ENCODE assay signal across 21 cellular contexts in the genomic region with DNA sequence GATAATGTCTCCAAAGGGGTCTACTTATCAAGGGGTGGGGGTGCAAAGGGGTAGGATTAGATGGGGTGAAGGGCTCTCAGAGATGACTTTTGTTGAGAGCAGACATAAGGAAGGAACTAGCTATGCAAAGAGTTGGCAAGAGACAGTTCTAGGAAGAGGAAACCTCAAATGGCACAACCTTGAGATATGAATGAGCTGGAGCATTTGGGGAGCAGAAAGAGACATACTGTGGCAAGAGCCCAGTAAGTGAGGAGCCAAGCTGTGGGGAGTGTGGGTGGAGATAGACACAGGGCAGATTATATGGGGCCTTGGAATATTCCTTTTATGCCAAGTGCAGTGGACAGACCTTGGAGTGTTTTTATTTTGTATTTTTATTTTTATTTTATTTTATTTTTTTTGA.
DNase-seq lines count a peak whose midpoint lies in the region; ATAC-seq and TF ChIP-seq lines count a peak whose summit lies in the region.
"Had no signal": no experiment of that assay in that cellular context is flagged by ENCODE, and none has a peak within 500 bp of the region (broad histone marks: within the 10 kb centered on the region; RNA-seq: fewer than 3 reads in every experiment).

No MANE protein-coding gene starts in this region.

- no peaks in the 10 kb centered on the region for H3K27me3 Mint-ChIP-seq in activated CD4-positive, alpha-beta memory T cell treated with anti-CD3 and anti-CD28 coated beads, Interleukin-2, amount 10 ng/mL, durations not matched to agents 7 days and 5 days
- H3K27me3 Mint-ChIP-seq in activated CD4-positive, alpha-beta memory T cell treated with anti-CD3 and anti-CD28 coated beads for 36 hours, result no peaks in the 10 kb centered on the region
- no peaks in the 10 kb centered on the region for H3K27me3 Mint-ChIP-seq in activated T-helper 17 cell treated with anti-CD3 and anti-CD28 coated beads, Interleukin-2, amount 50 U/mL, for 72 hours
- H3K27me3 Mint-ChIP-seq: CD4-positive, alpha-beta T cell had no signal

- H3K27ac Mint-ChIP-seq in activated CD4-positive, alpha-beta memory T cell treated with anti-CD3 and anti-CD28 coated beads, Interleukin-2, amount 10 ng/mL, durations not matched to agents 7 days and 5 days, result peak overlapping the region; percentile 59
- H3K27ac Mint-ChIP-seq in activated CD4-positive, alpha-beta memory T cell treated with anti-CD3 and anti-CD28 coated beads for 36 hours, result no peak overlapping the region
- peak overlapping the region; percentile 10 for H3K27ac Mint-ChIP-seq in activated T-helper 17 cell treated with anti-CD3 and anti-CD28 coated beads, Interleukin-2, amount 50 U/mL, for 72 hours
- H3K27ac Mint-ChIP-seq: CD4-positive, alpha-beta T cell had no signal

- H3K36me3 Mint-ChIP-seq in activated CD4-positive, alpha-beta memory T cell treated with anti-CD3 and anti-CD28 coated beads, Interleukin-2, amount 10 ng/mL, durations not matched to agents 7 days and 5 days (ENCODE audit: low read depth), result peaks cover 17% of the 10 kb centered on the region
- no peaks in the 10 kb centered on the region for H3K36me3 Mint-ChIP-seq in activated CD4-positive, alpha-beta memory T cell treated with anti-CD3 and anti-CD28 coated beads for 36 hours
- H3K36me3 Mint-ChIP-seq in activated T-helper 17 cell treated with anti-CD3 and anti-CD28 coated beads, Interleukin-2, amount 50 U/mL, for 72 hours (ENCODE audit: low read depth), result no peaks in the 10 kb centered on the region

- H3K4me1 Mint-ChIP-seq in activated CD4-positive, alpha-beta memory T cell treated with anti-CD3 and anti-CD28 coated beads, Interleukin-2, amount 10 ng/mL, durations not matched to agents 7 days and 5 days, result peaks cover 33% of the 10 kb centered on the region
- peaks cover 10% of the 10 kb centered on the region for H3K4me1 Mint-ChIP-seq in activated CD4-positive, alpha-beta memory T cell treated with anti-CD3 and anti-CD28 coated beads for 36 hours (ENCODE audit: low read depth)
- peaks cover 9% of the 10 kb centered on the region for H3K4me1 Mint-ChIP-seq in activated T-helper 17 cell treated with anti-CD3 and anti-CD28 coated beads, Interleukin-2, amount 50 U/mL, for 72 hours

- intact Hi-C loops in activated CD4-positive, alpha-beta memory T cell treated with anti-CD3 and anti-CD28 coated beads for 36 hours (cut with micrococcal nuclease), result no loop called here

- POLR2A ChIA-PET in activated CD4-positive, alpha-beta memory T cell treated with anti-CD3 and anti-CD28 coated beads, Interleukin-2, amount 10 ng/mL, durations not matched to agents 7 days and 5 days (lab: Charles Lee), result interaction anchor here (0.8 to 1.3 kb wide), 2 partner anchors 9 to 121 kb away, joined by 3 to 4 read pairs; no protein-coding TSS in a partner anchor
- POLR2A ChIA-PET in activated CD4-positive, alpha-beta memory T cell treated with anti-CD3 and anti-CD28 coated beads for 36 hours (lab: Charles Lee), result no interaction called here
- POLR2A ChIA-PET in GM10248 (lab: Yijun Ruan, JAX), result no interaction called here

- H3K4me3 Mint-ChIP-seq in activated CD4-positive, alpha-beta memory T cell treated with anti-CD3 and anti-CD28 coated beads, Interleukin-2, amount 10 ng/mL, durations not matched to agents 7 days and 5 days, result no peak overlapping the region
- H3K4me3 Mint-ChIP-seq in activated CD4-positive, alpha-beta memory T cell treated with anti-CD3 and anti-CD28 coated beads for 36 hours, result no peak overlapping the region
- H3K4me3 Mint-ChIP-seq in activated T-helper 17 cell treated with anti-CD3 and anti-CD28 coated beads, Interleukin-2, amount 50 U/mL, for 72 hours, result no peak overlapping the region
- H3K4me3 Mint-ChIP-seq: CD4-positive, alpha-beta T cell had no signal

- CTCF ChIA-PET in activated CD4-positive, alpha-beta memory T cell treated with anti-CD3 and anti-CD28 coated beads, Interleukin-2, amount 10 ng/mL, durations not matched to agents 7 days and 5 days (lab: Charles Lee), result interaction anchor here (2.0 kb wide), 1 partner anchor 8 kb away, joined by 7 read pairs; no protein-coding TSS in a partner anchor
- CTCF ChIA-PET in activated CD4-positive, alpha-beta memory T cell treated with anti-CD3 and anti-CD28 coated beads for 36 hours (lab: Charles Lee), result interaction anchor here (1.2 to 2.0 kb wide), 3 partner anchors 9 to 227 kb away, joined by 3 to 7 read pairs (median 3); no protein-coding TSS in a partner anchor
- CTCF ChIA-PET in GM10248 (lab: Yijun Ruan, JAX), result interaction anchor here (1.4 kb wide), 1 partner anchor 9 kb away, joined by 6 read pairs; no protein-coding TSS in a partner anchor

- peak; percentile 73 for ATAC-seq in activated T-helper 17 cell treated with anti-CD3 and anti-CD28 coated beads, Interleukin-2, amount 50 U/mL, for 72 hours (replicated peaks)
- no peak for ATAC-seq in HG03095 (IDR thresholded peaks at IDR 0.05; ENCODE audit: unreplicated experiment)

- TF ChIP-seq CTCF in GM10248 (IDR thresholded peaks at IDR 0.05; ENCODE audit: control extremely low read depth, extremely low read depth, low read depth, missing control alignments), result no peak

- no peak for DNase-seq in activated CD4-positive, alpha-beta memory T cell treated with anti-CD3 and anti-CD28 coated beads, Interleukin-2, amount 10 ng/mL, durations not matched to agents 7 days and 5 days
- no peak for DNase-seq in activated CD4-positive, alpha-beta memory T cell treated with anti-CD3 and anti-CD28 coated beads for 36 hours
- peak; percentile 84 for DNase-seq in GF-D8 (lab: John Stamatoyannopoulos, UW)
- peak; percentile 15 for DNase-seq in UCSD-AML1 (lab: John Stamatoyannopoulos, UW; ENCODE audit: unreplicated experiment)
- DNase-seq in GM10248 (ENCODE audit: extremely low spot score), result no peak
- no peak for DNase-seq in NK-92 (lab: John Stamatoyannopoulos, UW; ENCODE audit: unreplicated experiment)
- DNase-seq: Caco-2; CD4-positive, alpha-beta T cell; DMS 273 treated with DMSO at 0.1 percent for 48 hours; DND-41; H7; Karpas-422; MM.1S; NCI-H1694; NCI-H2081; NCI-H2171; NCI-H524 treated with DMSO at 0.1 percent for 48 hours; NCI-H82; Peyer's patch had no signal

- H3K9me3 Mint-ChIP-seq in activated CD4-positive, alpha-beta memory T cell treated with anti-CD3 and anti-CD28 coated beads, Interleukin-2, amount 10 ng/mL, durations not matched to agents 7 days and 5 days, result peaks cover 20% of the 10 kb centered on the region
- H3K9me3 Mint-ChIP-seq in activated CD4-positive, alpha-beta memory T cell treated with anti-CD3 and anti-CD28 coated beads for 36 hours, result peaks cover 5% of the 10 kb centered on the region
- peaks cover 4% of the 10 kb centered on the region for H3K9me3 Mint-ChIP-seq in activated T-helper 17 cell treated with anti-CD3 and anti-CD28 coated beads, Interleukin-2, amount 50 U/mL, for 72 hours

Comparison
In these comparisons a context has a peak if more than half of its experiments do, and no peak if none do; other contexts are left out.
1. DNase-seq: peak in GF-D8 (single experiment) and UCSD-AML1 (single experiment); none in activated CD4-positive, alpha-beta memory T cell treated with anti-CD3 and anti-CD28 coated beads, Interleukin-2, amount 10 ng/mL, durations not matched to agents 7 days and 5 days (single experiment), activated CD4-positive, alpha-beta memory T cell treated with anti-CD3 and anti-CD28 coated beads for 36 hours (single experiment), GM10248 (single experiment) and NK-92 (single experiment).